Comparison of ENCODE assay signal across 20 cellular contexts in the genomic region with DNA sequence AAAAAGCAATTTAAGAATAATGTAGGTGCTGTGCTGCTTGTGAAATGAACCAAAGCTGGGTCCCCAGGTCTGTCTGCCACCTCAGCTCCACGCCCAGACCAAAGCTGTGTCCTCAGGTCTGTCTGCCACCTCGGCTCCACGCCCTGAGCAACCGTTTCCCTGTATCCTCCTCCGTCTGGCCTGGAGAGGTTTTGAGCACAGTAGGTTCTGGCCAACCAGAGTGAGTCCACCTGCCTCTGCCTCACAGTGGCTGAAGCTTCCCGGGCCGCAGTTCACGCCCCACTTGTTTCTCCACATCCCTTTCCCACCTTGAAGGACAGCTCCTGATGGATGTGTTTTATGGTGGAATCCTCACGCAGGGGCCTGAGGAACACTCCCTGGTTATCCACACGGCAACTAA.
DNase-seq lines count a peak whose midpoint lies in the region; ATAC-seq and TF ChIP-seq lines count a peak whose summit lies in the region.
"Had no signal": no experiment of that assay in that cellular context is flagged by ENCODE, and none has a peak within 500 bp of the region (broad histone marks: within the 10 kb centered on the region; RNA-seq: fewer than 3 reads in every experiment).

No MANE protein-coding gene starts in this region.

- H2BK120ac ChIP-seq in H9 (ENCODE audit: low read depth, low read length, poor library complexity, severe bottlenecking) (no peak overlapping the region), trophoblast cell (ENCODE audit: insufficient read depth, low read length, poor library complexity) (no peak overlapping the region)

- H4K8ac ChIP-seq in H9 (replicated peaks; ENCODE audit: insufficient read length, low read depth, low read length), result no peak overlapping the region
- no peak overlapping the region for H4K8ac ChIP-seq in trophoblast cell (ENCODE audit: low read depth, low read length)

- in situ Hi-C loops in brain microvascular endothelial cell (cut with HindIII; ENCODE audit: low pct_ligation_motif_present, low sequenced_read_pairs), result no loop called here

- H3K23ac ChIP-seq in H9 (ENCODE audit: insufficient read length, low read depth, low read length), result no peak overlapping the region
- no peak overlapping the region for H3K23ac ChIP-seq in trophoblast cell (ENCODE audit: low read length)

- H3K27ac ChIP-seq in H9 (ENCODE audit: insufficient read length, low read depth, low read length), result no peak overlapping the region
- H3K27ac ChIP-seq in trophoblast cell (ENCODE audit: low read depth, low read length), result no peak overlapping the region
- H3K27ac ChIP-seq in brain microvascular endothelial cell, result no peak overlapping the region
- H3K27ac ChIP-seq: 22Rv1, C4-2B, RWPE1 had no signal

- no peak overlapping the region for H2BK5ac ChIP-seq in H9 (ENCODE audit: insufficient read length, low read length)
- no peak overlapping the region for H2BK5ac ChIP-seq in trophoblast cell (ENCODE audit: low read depth, low read length, poor library complexity)

- peaks cover 4 to 13% of the 10 kb centered on the region in 2 experiments for H3K36me3 ChIP-seq in trophoblast cell (ENCODE audit: control insufficient read depth in 1 of 2, insufficient read depth in 2 of 2, low read length in 2 of 2)
- no peaks in the 10 kb centered on the region for H3K36me3 ChIP-seq in brain microvascular endothelial cell (replicated peaks)

- H4K12ac ChIP-seq in trophoblast cell (ENCODE audit: low read depth, low read length), result no peak overlapping the region

- ATAC-seq in activated CD8-positive, alpha-beta memory T cell treated with anti-CD3 and anti-CD28 coated beads, Interleukin-2, amount 10 ng/mL, durations not matched to agents 7 days and 5 days, result no peak
- ATAC-seq in HG02610 (IDR thresholded peaks at IDR 0.05; ENCODE audit: unreplicated experiment), result no peak
- ATAC-seq: GM23338, PC-3 had no signal

- TF ChIP-seq CTCF in H9 (conservative IDR thresholded peaks at IDR 0.05), result no peak
- no peak for TF ChIP-seq CTCF in endothelial cell (IDR thresholded peaks at IDR 0.05; ENCODE audit: unreplicated experiment)
- TF ChIP-seq CTCF in brain microvascular endothelial cell (IDR thresholded peaks at IDR 0.05; ENCODE audit: low read depth, low read length, missing control alignments), result no peak

- peak; percentile 5 for DNase-seq in activated CD8-positive, alpha-beta memory T cell treated with anti-CD3 and anti-CD28 coated beads, Interleukin-2, amount 50 U/mL, for 4 hours
- DNase-seq in activated CD8-positive, alpha-beta memory T cell treated with anti-CD3 and anti-CD28 coated beads, Interleukin-2, amount 10 ng/mL, durations not matched to agents 7 days and 5 days, result no peak
- DNase-seq in H9 (peak; percentile 11), endothelial cell (ENCODE audit: low spot score) (no peak), trophoblast cell (no peak), SW 1271 (lab: John Stamatoyannopoulos, UW) (no peak), brain microvascular endothelial cell (no peak)
- DNase-seq: AML-193, DMS79, IMR-90, NCI-H1417 treated with DMSO at 0.1 percent for 48 hours, NCI-H187 treated with DMSO at 0.1 percent for 48 hours, NCI-H2227 treated with DMSO at 0.1 percent for 48 hours, NCI-H524, PC-3 had no signal

- H2BK12ac ChIP-seq in H9 (ENCODE audit: insufficient read length, low read depth, low read length) (no peak overlapping the region), trophoblast cell (ENCODE audit: low read length) (no peak overlapping the region)

- H3K14ac ChIP-seq in H9 (ENCODE audit: insufficient read depth, low read length) (no peak overlapping the region), trophoblast cell (ENCODE audit: low read length) (no peak overlapping the region)

- H3K9ac ChIP-seq in H9 (ENCODE audit: extremely low read depth, insufficient read length, low read length) (no peak overlapping the region), trophoblast cell (ENCODE audit: low read length) (no peak overlapping the region)

- no peaks in the 10 kb centered on the region for H3K4me1 Mint-ChIP-seq in activated CD8-positive, alpha-beta memory T cell treated with anti-CD3 and anti-CD28 coated beads, Interleukin-2, amount 10 ng/mL, durations not matched to agents 7 days and 5 days
- H3K4me1 Mint-ChIP-seq in H9, result peaks cover 26 to 32% of the 10 kb centered on the region in 2 experiments
- H3K4me1 Mint-ChIP-seq in endothelial cell (ENCODE audit: unreplicated experiment), result no peaks in the 10 kb centered on the region

- H3K9me3 Mint-ChIP-seq in activated CD8-positive, alpha-beta memory T cell treated with anti-CD3 and anti-CD28 coated beads, Interleukin-2, amount 10 ng/mL, durations not matched to agents 7 days and 5 days (ENCODE audit: low read depth), result peaks cover 11% of the 10 kb centered on the region
- H3K9me3 Mint-ChIP-seq in H9 (peaks cover 23 to 28% of the 10 kb centered on the region in 2 experiments), endothelial cell (ENCODE audit: unreplicated experiment) (peaks cover 15% of the 10 kb centered on the region)

- no peak overlapping the region for H3T11ph ChIP-seq in H9 (ENCODE audit: low read length)

- H3K4ac ChIP-seq in H9 (ENCODE audit: low read depth, low read length) (no peak overlapping the region), trophoblast cell (ENCODE audit: low read depth, low read length) (no peak overlapping the region)

- no peak overlapping the region for H3K18ac ChIP-seq in H9 (ENCODE audit: insufficient read length, low read depth, low read length)
- H3K18ac ChIP-seq in trophoblast cell (ENCODE audit: low read length), result peak overlapping the region; percentile 24

- no peak overlapping the region for H2BK20ac ChIP-seq in H9 (ENCODE audit: low read depth, low read length, poor library complexity, severe bottlenecking)

- H3K27ac Mint-ChIP-seq in activated CD8-positive, alpha-beta memory T cell treated with anti-CD3 and anti-CD28 coated beads, Interleukin-2, amount 10 ng/mL, durations not matched to agents 7 days and 5 days, result no peak overlapping the region
- H3K27ac Mint-ChIP-seq in H9 (no peak overlapping the region; a peak in 1 of 7 replicates), endothelial cell (ENCODE audit: unreplicated experiment) (peak overlapping the region; percentile 9)
- H3K27ac Mint-ChIP-seq: GM23338 had no signal

- H3K79me1 ChIP-seq in H9 (ENCODE audit: insufficient read depth, low read depth, low read length, poor library complexity, severe bottlenecking) (no peaks in the 10 kb centered on the region), trophoblast cell (ENCODE audit: low read length) (no peaks in the 10 kb centered on the region)

- H3K4me1 ChIP-seq in H9 (ENCODE audit: insufficient read depth, low read length) (no peaks in the 10 kb centered on the region), trophoblast cell (ENCODE audit: control insufficient read depth in 1 of 2, insufficient read depth in 2 of 2, low read length in 2 of 2) (peaks cover 0 to 5% of the 10 kb centered on the region in 2 experiments)

- H3K27me3 ChIP-seq in H9 (ENCODE audit: insufficient read depth, low read length), result no peaks in the 10 kb centered on the region
- no peaks in the 10 kb centered on the region for H3K27me3 ChIP-seq in trophoblast cell (ENCODE audit: insufficient read depth, low read length)
- H3K27me3 ChIP-seq in brain microvascular endothelial cell (replicated peaks), result no peaks in the 10 kb centered on the region

- no peaks in the 10 kb centered on the region for H3K27me3 Mint-ChIP-seq in activated CD8-positive, alpha-beta memory T cell treated with anti-CD3 and anti-CD28 coated beads, Interleukin-2, amount 10 ng/mL, durations not matched to agents 7 days and 5 days
- peaks cover 2% of the 10 kb centered on the region for H3K27me3 Mint-ChIP-seq in H9 (ENCODE audit: low read depth)
- H3K27me3 Mint-ChIP-seq in endothelial cell (ENCODE audit: unreplicated experiment), result peaks cover 22% of the 10 kb centered on the region

- H4K91ac ChIP-seq in H9 (ENCODE audit: insufficient read length, low read depth, low read length), result no peak overlapping the region
- H4K91ac ChIP-seq in trophoblast cell (ENCODE audit: low read depth, low read length), result no peak overlapping the region

- H3K4me2 ChIP-seq in H9 (ENCODE audit: insufficient read depth, insufficient read length, low read length) (no peak overlapping the region), trophoblast cell (ENCODE audit: low read length) (no peak overlapping the region)
- H3K4me2 ChIP-seq: GM23338 had no signal

- WGBS in H9 (ENCODE audit: extremely low coverage, insufficient read length, low lambda C conversion rate), result no CpG with 5 or more reads among the region's 10 CpGs
- no CpG with 5 or more reads among the region's 10 CpGs for WGBS in trophoblast cell (ENCODE audit: extremely low coverage, insufficient coverage, insufficient read length)

- H3K79me2 ChIP-seq in H9 (ENCODE audit: insufficient read depth, low read length), result no peaks in the 10 kb centered on the region
- no peaks in the 10 kb centered on the region for H3K79me2 ChIP-seq in trophoblast cell (ENCODE audit: control insufficient read depth, insufficient read depth, low read length, poor library complexity)

- CTCF ChIA-PET in activated CD8-positive, alpha-beta memory T cell treated with anti-CD3 and anti-CD28 coated beads, Interleukin-2, amount 10 ng/mL, durations not matched to agents 7 days and 5 days (lab: Charles Lee), result no interaction called here

- H4K20me1 ChIP-seq in H9 (ENCODE audit: control insufficient read depth, insufficient read depth, insufficient read length), result no peaks in the 10 kb centered on the region

- no peak overlapping the region for H2BK15ac ChIP-seq in H9 (ENCODE audit: low read depth, low read length)

- H3K56ac ChIP-seq in H9 (ENCODE audit: insufficient read length, low read depth, low read length), result no peak overlapping the region

- H3K9me3 ChIP-seq in H9 (ENCODE audit: control insufficient read depth, low read depth, low read length) (peaks cover 10% of the 10 kb centered on the region), trophoblast cell (ENCODE audit: insufficient read depth, low read depth, low read length) (peaks cover 22% of the 10 kb centered on the region)

- no peaks in the 10 kb centered on the region for H3K23me2 ChIP-seq in H9 (ENCODE audit: insufficient read length, low read depth, low read length, poor library complexity, severe bottlenecking)

- no peaks in the 10 kb centered on the region for H3K36me3 Mint-ChIP-seq in activated CD8-positive, alpha-beta memory T cell treated with anti-CD3 and anti-CD28 coated beads, Interleukin-2, amount 10 ng/mL, durations not matched to agents 7 days and 5 days
- H3K36me3 Mint-ChIP-seq in H9 (ENCODE audit: insufficient read depth in 1 of 3, low read depth in 3 of 3) (peaks cover 20 to 25% (median 24%) of the 10 kb centered on the region in 3 experiments), endothelial cell (ENCODE audit: low read depth, unreplicated experiment) (peaks cover 11% of the 10 kb centered on the region)

- H4K5ac ChIP-seq in H9 (ENCODE audit: insufficient read length, low read depth, low read length), result no peak overlapping the region

- H3K4me3 Mint-ChIP-seq in activated CD8-positive, alpha-beta memory T cell treated with anti-CD3 and anti-CD28 coated beads, Interleukin-2, amount 10 ng/mL, durations not matched to agents 7 days and 5 days, result no peak overlapping the region
- H3K4me3 Mint-ChIP-seq in H9, result no peak overlapping the region; a peak in 1 of 5 replicates
- no peak overlapping the region for H3K4me3 Mint-ChIP-seq in endothelial cell (ENCODE audit: unreplicated experiment)
- H3K4me3 Mint-ChIP-seq: GM23338 had no signal

- H2AFZ ChIP-seq in H9 (ENCODE audit: low read length), result no peak overlapping the region
- H2AFZ ChIP-seq in trophoblast cell (ENCODE audit: insufficient read depth, low read length, poor library complexity), result no peak overlapping the region
- H2AFZ ChIP-seq: GM23338 had no signal

- H3K4me3 ChIP-seq in trophoblast cell (ENCODE audit: low read depth, low read length), result no peak overlapping the region
- no peak overlapping the region for H3K4me3 ChIP-seq in brain microvascular endothelial cell (ENCODE audit: low read depth, low read length)
- H3K4me3 ChIP-seq: GM23338 had no signal

- H2AK5ac ChIP-seq in H9 (ENCODE audit: insufficient read length, low read length) (no peak overlapping the region), trophoblast cell (ENCODE audit: low read length) (no peak overlapping the region)

Comparison
In these comparisons a context has a peak if more than half of its experiments do, and no peak if none do; other contexts are left out.
1. DNase-seq: peak in activated CD8-positive, alpha-beta memory T cell treated with anti-CD3 and anti-CD28 coated beads, Interleukin-2, amount 50 U/mL, for 4 hours (single experiment) and H9 (single experiment); none in activated CD8-positive, alpha-beta memory T cell treated with anti-CD3 and anti-CD28 coated beads, Interleukin-2, amount 10 ng/mL, durations not matched to agents 7 days and 5 days (single experiment), endothelial cell (single experiment), trophoblast cell (0 of 2), SW 1271 (0 of 2) and brain microvascular endothelial cell (single experiment).